In genomic region chr3:195551381-195551978, GRCh38 we compare ENCODE assay signal across 12 cellular contexts. TPM values are rescaled to one million over a fixed set of nuclear protein-coding genes. Genes with fewer than 3 reads are reported as not detected.
DNase-seq lines count a peak whose midpoint lies in the region; ATAC-seq and TF ChIP-seq lines count a peak whose summit lies in the region.
"Had no signal": no experiment of that assay in that cellular context is flagged by ENCODE, and none has a peak within 500 bp of the region (broad histone marks: within the 10 kb centered on the region; RNA-seq: fewer than 3 reads in every experiment).

No MANE protein-coding gene starts in this region.

- no peaks in the 10 kb centered on the region for H3K79me2 ChIP-seq in PC-3 (ENCODE audit: low read length)

- H3K27ac ChIP-seq in PC-3 (ENCODE audit: low read length), result no peak overlapping the region
- H3K27ac ChIP-seq: 22Rv1 had no signal

- no peaks in the 10 kb centered on the region for H3K9me2 ChIP-seq in PC-3 (replicated peaks; ENCODE audit: low read length)

- H3K9ac ChIP-seq in PC-3 (ENCODE audit: low read length), result no peak overlapping the region

- H2AFZ ChIP-seq in PC-3 (ENCODE audit: low read length), result no peak overlapping the region

- no peaks in the 10 kb centered on the region for H4K20me1 ChIP-seq in PC-3 (ENCODE audit: low read length)

- H3K9me3 ChIP-seq in PC-3 (ENCODE audit: low read length), result no peaks in the 10 kb centered on the region

- no peak for TF ChIP-seq CTCF in PC-3 (conservative IDR thresholded peaks at IDR 0.05; ENCODE audit: low read depth, low read length)
- TF ChIP-seq CTCF in fibroblast of the aortic adventitia (IDR thresholded peaks at IDR 0.05; ENCODE audit: insufficient read depth, low read length), result no peak
- no peak for TF ChIP-seq CTCF in GM10266 (IDR thresholded peaks at IDR 0.05; ENCODE audit: control insufficient read depth, insufficient read depth, low read depth, missing control alignments)

- H3K27me3 ChIP-seq in PC-3 (ENCODE audit: low read length), result no peaks in the 10 kb centered on the region

- POLR2A ChIA-PET in PC-3 (lab: Charles Lee; ENCODE audit: unreplicated experiment), result no interaction called here

- H3K4me2 ChIP-seq in PC-3 (ENCODE audit: low read length), result no peak overlapping the region

- no peaks in the 10 kb centered on the region for H3K36me3 ChIP-seq in PC-3 (ENCODE audit: low read depth, low read length)

- no TSS peak for BruUV-seq in PC-3 (replicated peaks; lab: Mats Ljungman, UMichigan)

- H3K4me3 ChIP-seq in PC-3 (ENCODE audit: low read length) (no peak overlapping the region), fibroblast of the aortic adventitia (ENCODE audit: low read depth, low read length) (no peak overlapping the region), skeletal muscle cell (ENCODE audit: low read depth, low read length) (no peak overlapping the region)

- CTCF ChIA-PET in PC-3 (lab: Charles Lee), result no interaction called here

- ATAC-seq in PC-3, result no peak
- no peak for ATAC-seq in HG02885 (IDR thresholded peaks at IDR 0.05; ENCODE audit: poor library complexity, unreplicated experiment)

- H3K4me1 ChIP-seq in PC-3 (ENCODE audit: insufficient read depth, low read length), result peaks cover 7% of the 10 kb centered on the region

- intact Hi-C loops in PC-3 (cut with micrococcal nuclease), result no loop called here

- no peaks in the 10 kb centered on the region for H3F3A ChIP-seq in PC-3 (ENCODE audit: low read length, unreplicated experiment)

- DNase-seq in DMS 273 (lab: John Stamatoyannopoulos, UW; ENCODE audit: unreplicated experiment), result peak; percentile 53
- no peak for DNase-seq in DMS 273 treated with DMSO at 0.1 percent for 48 hours (lab: John Stamatoyannopoulos, UW)
- DNase-seq in PC-3, result peak; percentile 16
- peak; percentile 49 for DNase-seq in fibroblast of the aortic adventitia (ENCODE audit: low read depth)
- DNase-seq in skeletal muscle cell (ENCODE audit: low read depth), result peak; percentile 31
- DNase-seq in GM10266 (ENCODE audit: extremely low spot score), result no peak
- no peak for DNase-seq in hippocampal formation (lab: John Stamatoyannopoulos, UW)
- DNase-seq: GF-D8, kidney glomerular epithelial cell, NCI-H446 treated with DMSO at 0.1 percent for 48 hours had no signal

RNA-seq across cellular contexts. Expression of gene PPP1R2, which starts 8.4 kb away (rescaled TPM):
- total RNA-seq in PC-3 (2014; rRNA removed) (132 and 150 TPM in 2 replicates), fibroblast of the aortic adventitia (ENCODE audit: low replicate concordance) (60.1 and 126 TPM in 2 replicates)

RNA-seq across cellular contexts. Expression of gene APOD, which starts 32.3 kb away (rescaled TPM):
- total RNA-seq in PC-3 (2014; rRNA removed) (0.29 TPM in 1 of 2 replicates, not detected in the other), fibroblast of the aortic adventitia (ENCODE audit: low replicate concordance) (2.9 and 33.3 TPM in 2 replicates)

Comparison
In these comparisons a context has a peak if more than half of its experiments do, and no peak if none do; other contexts are left out.
1. DNase-seq: peak in DMS 273 (single experiment), PC-3 (single experiment), fibroblast of the aortic adventitia (single experiment) and skeletal muscle cell (single experiment); none in DMS 273 treated with DMSO at 0.1 percent for 48 hours (single experiment), GM10266 (single experiment) and hippocampal formation (0 of 2).